8 cellular contexts compared by ENCODE assay signal in genomic region chr12:120497524-120498150, GRCh38. TPM values are rescaled to one million over a fixed set of nuclear protein-coding genes. Genes with fewer than 3 reads are reported as not detected.
DNase-seq lines count a peak whose midpoint lies in the region; ATAC-seq and TF ChIP-seq lines count a peak whose summit lies in the region.

No MANE protein-coding gene starts in this region.

- H3K4me1 ChIP-seq in iPS DF 6.9 (ENCODE audit: control insufficient read depth, insufficient read depth, low read length) = no peaks in the 10 kb centered on the region

- no peak for TF ChIP-seq CTCF in HFF-Myc (IDR thresholded peaks at IDR 0.05; ENCODE audit: low read depth, low read length, missing control alignments)

- DNase-seq in HFF-Myc (ENCODE audit: extremely low read depth, low read depth) (no peak), iPS DF 6.9 (ENCODE audit: low read depth, low spot score) (no peak), NCI-H187 (lab: John Stamatoyannopoulos, UW) (no peak), DMS79 treated with DMSO at 0.1 percent for 48 hours (lab: John Stamatoyannopoulos, UW) (no peak), NCI-H2227 (lab: John Stamatoyannopoulos, UW; ENCODE audit: unreplicated experiment) (no peak)
- DNase-seq in stimulated activated naive CD8-positive, alpha-beta T cell treated with anti-CD3 and anti-CD28 coated beads, Interleukin-15, amount 100 ng/mL, for 72 hours = no peak

- H3K4me3 ChIP-seq in HFF-Myc (replicated peaks; ENCODE audit: low read depth, low read length) (peak overlapping the region; percentile 65), iPS DF 6.9 (ENCODE audit: low read length) (peak overlapping the region; percentile 77; the same call in 1 of the 2 replicates)

- H3K27ac Mint-ChIP-seq in activated T-helper 17 cell treated with anti-CD3 and anti-CD28 coated beads, Interleukin-2, amount 50 U/mL, for 72 hours = peak overlapping the region; percentile 82
- H3K27ac Mint-ChIP-seq in stimulated activated naive CD8-positive, alpha-beta T cell treated with anti-CD3 and anti-CD28 coated beads, Interleukin-15, amount 100 ng/mL, for 72 hours = peak overlapping the region in 1 of 2 donors; percentile 93

- ATAC-seq in activated T-helper 17 cell treated with anti-CD3 and anti-CD28 coated beads, Interleukin-2, amount 50 U/mL, for 72 hours (replicated peaks) = no peak
- no peak for ATAC-seq in stimulated activated naive CD8-positive, alpha-beta T cell treated with anti-CD3 and anti-CD28 coated beads, Interleukin-15, amount 100 ng/mL, for 72 hours
- no peak for ATAC-seq in HG02763 (IDR thresholded peaks at IDR 0.05; ENCODE audit: unreplicated experiment)

- no peaks in the 10 kb centered on the region for H3K27me3 Mint-ChIP-seq in activated T-helper 17 cell treated with anti-CD3 and anti-CD28 coated beads, Interleukin-2, amount 50 U/mL, for 72 hours
- H3K27me3 Mint-ChIP-seq in stimulated activated naive CD8-positive, alpha-beta T cell treated with anti-CD3 and anti-CD28 coated beads, Interleukin-15, amount 100 ng/mL, for 72 hours = no peaks in the 10 kb centered on the region

- H3K36me3 ChIP-seq in iPS DF 6.9 (ENCODE audit: control insufficient read depth, insufficient read depth, low read length) = peaks cover 5% of the 10 kb centered on the region; the same call in 1 of the 2 replicates

- H3K36me3 Mint-ChIP-seq in activated T-helper 17 cell treated with anti-CD3 and anti-CD28 coated beads, Interleukin-2, amount 50 U/mL, for 72 hours (ENCODE audit: low read depth) = peaks cover 36% of the 10 kb centered on the region

- H3K27ac ChIP-seq in iPS DF 6.9 (ENCODE audit: low read length) = no peak overlapping the region

- H3K4me1 Mint-ChIP-seq in activated T-helper 17 cell treated with anti-CD3 and anti-CD28 coated beads, Interleukin-2, amount 50 U/mL, for 72 hours = peaks cover 23% of the 10 kb centered on the region
- peaks cover 31% of the 10 kb centered on the region for H3K4me1 Mint-ChIP-seq in stimulated activated naive CD8-positive, alpha-beta T cell treated with anti-CD3 and anti-CD28 coated beads, Interleukin-15, amount 100 ng/mL, for 72 hours

- no peaks in the 10 kb centered on the region for H3K9me3 ChIP-seq in iPS DF 6.9 (ENCODE audit: control insufficient read depth, insufficient read depth, low read length)

- no CpG with 5 or more reads among the region's 9 CpGs for WGBS in iPS DF 6.9 (ENCODE audit: insufficient coverage, insufficient read length)

- no peaks in the 10 kb centered on the region for H3K27me3 ChIP-seq in iPS DF 6.9 (ENCODE audit: control insufficient read depth, insufficient read depth, low read length)

- H3K4me3 Mint-ChIP-seq in activated T-helper 17 cell treated with anti-CD3 and anti-CD28 coated beads, Interleukin-2, amount 50 U/mL, for 72 hours = peak overlapping the region; percentile 86
- H3K4me3 Mint-ChIP-seq in stimulated activated naive CD8-positive, alpha-beta T cell treated with anti-CD3 and anti-CD28 coated beads, Interleukin-15, amount 100 ng/mL, for 72 hours = peak overlapping the region; percentile 87 to 91

- no peaks in the 10 kb centered on the region for H3K9me3 Mint-ChIP-seq in activated T-helper 17 cell treated with anti-CD3 and anti-CD28 coated beads, Interleukin-2, amount 50 U/mL, for 72 hours
- no peaks in the 10 kb centered on the region for H3K9me3 Mint-ChIP-seq in stimulated activated naive CD8-positive, alpha-beta T cell treated with anti-CD3 and anti-CD28 coated beads, Interleukin-15, amount 100 ng/mL, for 72 hours

RNA-seq across cellular contexts. Expression of gene DYNLL1, which starts 1.7 kb away (rescaled TPM):
- total RNA-seq in activated T-helper 17 cell treated with anti-CD3 and anti-CD28 coated beads, Interleukin-2, amount 50 U/mL, for 72 hours = 100 to 1,000 TPM in 1 of 2 donors, 10 to 100 TPM in 1; 69.2 to 197 TPM

RNA-seq across cellular contexts. Expression of gene SRSF9, which starts 28.1 kb away (rescaled TPM):
- total RNA-seq in activated T-helper 17 cell treated with anti-CD3 and anti-CD28 coated beads, Interleukin-2, amount 50 U/mL, for 72 hours = 100 to 1,000 TPM; 138 to 246 TPM

RNA-seq across cellular contexts. Expression of gene COQ5, which starts 31.3 kb away (rescaled TPM):
- 10 to 100 TPM; 17.2 to 21.8 TPM for total RNA-seq in activated T-helper 17 cell treated with anti-CD3 and anti-CD28 coated beads, Interleukin-2, amount 50 U/mL, for 72 hours

RNA-seq across cellular contexts. Expression of gene RNF10, which starts 36.5 kb away (rescaled TPM):
- 100 to 1,000 TPM; 182 to 212 TPM for total RNA-seq in activated T-helper 17 cell treated with anti-CD3 and anti-CD28 coated beads, Interleukin-2, amount 50 U/mL, for 72 hours

RNA-seq across cellular contexts. Expression of gene GATC, which starts 51.4 kb away (rescaled TPM):
- 10 to 100 TPM; 33.2 to 41.3 TPM for total RNA-seq in activated T-helper 17 cell treated with anti-CD3 and anti-CD28 coated beads, Interleukin-2, amount 50 U/mL, for 72 hours
